Comparison of ENCODE assay signal across 23 cellular contexts in the genomic region with DNA sequence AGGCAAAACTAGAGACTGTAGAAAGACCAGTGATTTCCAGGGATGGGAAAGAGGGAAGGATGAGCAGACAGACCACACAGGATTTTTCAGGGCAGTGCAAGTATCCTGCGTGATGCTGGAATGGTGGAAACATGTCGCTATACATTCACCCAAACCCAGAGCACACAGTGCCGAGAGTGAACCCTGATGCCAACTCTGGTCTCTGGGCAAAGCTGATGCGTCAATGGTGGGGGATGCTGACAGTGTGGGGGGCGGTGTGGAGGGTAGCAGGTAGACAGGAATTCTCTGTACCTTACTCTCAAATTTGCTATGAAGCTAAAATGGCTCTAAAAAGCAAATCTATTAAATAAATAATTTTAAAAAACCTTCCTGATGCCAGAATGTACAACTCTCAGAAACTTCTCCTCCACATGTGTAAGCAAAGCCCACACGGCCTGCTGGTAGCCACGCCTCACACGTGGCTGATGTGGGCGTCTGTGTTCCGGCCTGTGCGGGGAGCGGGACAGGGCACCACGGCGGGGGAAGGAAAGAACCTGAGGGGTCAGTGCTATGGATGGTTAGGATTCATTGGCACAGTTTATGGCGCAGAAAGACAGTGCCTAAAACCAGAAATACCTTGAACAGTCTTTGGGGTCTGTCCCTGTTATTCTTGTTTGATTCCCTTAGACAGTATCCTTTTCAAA.
"Had no signal": no experiment of that assay in that cellular context is flagged by ENCODE, and none has a peak within 500 bp of the region (broad histone marks: within the 10 kb centered on the region; RNA-seq: fewer than 3 reads in every experiment).

No MANE protein-coding gene starts in this region.

- H3K9ac ChIP-seq: parathyroid adenoma had no signal

- H3K27me3 ChIP-seq: esophagus muscularis mucosa, foreskin keratinocyte, gastroesophageal sphincter, heart right ventricle, left lung, neutrophil, sigmoid colon, suprapubic skin, vagina had no signal

- ATAC-seq: foreskin keratinocyte; gastroesophageal sphincter; heart right ventricle; left cardiac atrium; left lung; naive thymus-derived CD8-positive, alpha-beta T cell; psoas muscle; right cardiac atrium; stimulated activated naive CD8-positive, alpha-beta T cell treated with anti-CD3 and anti-CD28 coated beads, Interleukin-15, amount 100 ng/mL, for 72 hours had no signal

- H3K4me1 Mint-ChIP-seq: endodermal cell had no signal

- H3K9me3 Mint-ChIP-seq: dendritic cell treated with granulocyte-macrophage colony-stimulating factor and Interleukin-4, amounts not matched to agents 40 ng/mL and 50 ng/mL, for 4 days; endodermal cell; naive thymus-derived CD8-positive, alpha-beta T cell; stimulated activated naive CD8-positive, alpha-beta T cell treated with anti-CD3 and anti-CD28 coated beads, Interleukin-15, amount 100 ng/mL, for 72 hours had no signal

- H3K27ac ChIP-seq: esophagus muscularis mucosa, foreskin keratinocyte, gastroesophageal sphincter, heart right ventricle, left lung, neutrophil, parathyroid adenoma, psoas muscle, suprapubic skin, vagina had no signal

- H2AFZ ChIP-seq: parathyroid adenoma had no signal

- H3K27ac Mint-ChIP-seq: dendritic cell treated with granulocyte-macrophage colony-stimulating factor and Interleukin-4, amounts not matched to agents 40 ng/mL and 50 ng/mL, for 4 days; endodermal cell; naive thymus-derived CD8-positive, alpha-beta T cell; stimulated activated naive CD8-positive, alpha-beta T cell treated with anti-CD3 and anti-CD28 coated beads, Interleukin-15, amount 100 ng/mL, for 72 hours had no signal

- H3K4me3 ChIP-seq: esophagus muscularis mucosa, gastroesophageal sphincter, heart right ventricle, left lung, psoas muscle, sigmoid colon, suprapubic skin, vagina had no signal

- H3K4me3 Mint-ChIP-seq: dendritic cell treated with granulocyte-macrophage colony-stimulating factor and Interleukin-4, amounts not matched to agents 40 ng/mL and 50 ng/mL, for 4 days; endodermal cell; naive thymus-derived CD8-positive, alpha-beta T cell; stimulated activated naive CD8-positive, alpha-beta T cell treated with anti-CD3 and anti-CD28 coated beads, Interleukin-15, amount 100 ng/mL, for 72 hours had no signal

- DNase-seq: effector CD8-positive, alpha-beta T cell; endodermal cell; foreskin keratinocyte; heart right ventricle; hippocampal formation; left cardiac atrium; left lung; mesendoderm; naive thymus-derived CD8-positive, alpha-beta T cell; psoas muscle; right cardiac atrium; sigmoid colon; stimulated activated CD4-positive, alpha-beta T cell treated with anti-CD3 and anti-CD28 coated beads, Interleukin-4, amount 100 ng/mL, for 4 hours; stimulated activated naive CD4-positive, alpha-beta T cell; stimulated activated naive CD8-positive, alpha-beta T cell treated with anti-CD3 and anti-CD28 coated beads, Interleukin-15, amount 100 ng/mL, for 72 hours; trophoblast cell had no signal

- H3K4me1 ChIP-seq: esophagus muscularis mucosa, foreskin keratinocyte, gastroesophageal sphincter, left lung, parathyroid adenoma, suprapubic skin had no signal

- H3K9me3 ChIP-seq: esophagus muscularis mucosa, gastroesophageal sphincter, heart right ventricle, left lung, neutrophil, psoas muscle, sigmoid colon, suprapubic skin, vagina had no signal

- H3K27me3 Mint-ChIP-seq: dendritic cell treated with granulocyte-macrophage colony-stimulating factor and Interleukin-4, amounts not matched to agents 40 ng/mL and 50 ng/mL, for 4 days; naive thymus-derived CD8-positive, alpha-beta T cell; stimulated activated naive CD8-positive, alpha-beta T cell treated with anti-CD3 and anti-CD28 coated beads, Interleukin-15, amount 100 ng/mL, for 72 hours had no signal
